8 cellular contexts compared by ENCODE assay signal in the genomic region with DNA sequence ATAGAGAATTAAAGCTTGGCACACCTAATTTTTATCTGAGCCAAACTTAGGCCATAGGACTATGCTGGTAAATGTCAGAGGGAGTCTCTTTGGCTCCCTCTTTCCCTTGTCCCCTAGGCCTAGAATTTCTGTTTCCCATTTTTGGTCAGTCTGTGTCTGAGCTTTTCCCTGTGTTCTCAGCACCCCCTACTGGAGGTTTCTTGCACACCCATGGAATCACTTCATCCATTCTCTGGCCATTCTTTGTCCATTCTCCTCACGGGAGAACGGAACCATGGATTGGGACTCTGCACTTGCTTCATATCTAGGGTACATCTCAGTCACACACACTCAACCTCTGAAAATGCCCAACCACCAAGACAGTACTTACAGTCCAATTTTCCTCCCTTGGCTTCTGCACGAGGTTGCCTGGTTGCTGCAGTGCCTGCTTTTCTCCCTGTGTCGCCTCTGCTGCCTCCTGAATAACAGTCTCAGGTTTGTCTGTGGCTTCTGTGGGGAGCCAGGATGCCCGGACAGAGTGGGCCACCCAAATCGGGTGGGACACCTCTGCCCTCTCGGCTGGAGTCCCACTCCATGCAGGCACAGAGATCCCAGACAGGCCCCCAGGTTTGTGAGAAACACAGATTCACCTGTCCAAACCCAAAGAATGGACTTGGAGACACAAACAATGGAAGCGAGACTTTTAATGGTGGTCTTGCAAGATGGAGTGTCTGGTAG. TPM values are rescaled to one million over a fixed set of nuclear protein-coding genes. Genes with fewer than 3 reads are reported as not detected.
A peak's percentile ranks its signal among the peaks of the same experiment; 100 is the strongest.
DNase-seq lines count a peak whose midpoint lies in the region; ATAC-seq and TF ChIP-seq lines count a peak whose summit lies in the region.

No MANE protein-coding gene starts in this region.

- no peaks in the 10 kb centered on the region for H3F3A ChIP-seq in GM23248 (ENCODE audit: insufficient read depth)

- TF ChIP-seq CTCF in esophagus muscularis mucosa (IDR thresholded peaks at IDR 0.05) = peak; percentile 68 to 81 (median 75)

- TF ChIP-seq POLR2A in esophagus muscularis mucosa (IDR thresholded peaks at IDR 0.05; ENCODE audit: low read depth) = no peak

- no peak overlapping the region for H3K4me3 Mint-ChIP-seq in CD4-positive, alpha-beta memory T cell
- H3K4me3 Mint-ChIP-seq in natural killer cell treated with Interleukin-12 subunit alpha and Interleukin-12 subunit beta and Interleukin-15 and Interleukin-18, amount 100 ng/mL, for 72 hours = no peak overlapping the region

- no peaks in the 10 kb centered on the region for H3K9me3 ChIP-seq in CD4-positive, alpha-beta memory T cell (ENCODE audit: control insufficient read depth in 1 of 2, low read length in 2 of 2)
- H3K9me3 ChIP-seq in GM23248 (ENCODE audit: low read depth) = no peaks in the 10 kb centered on the region
- H3K9me3 ChIP-seq in esophagus muscularis mucosa = peaks cover 0 to 3% (median 0%) of the 10 kb centered on the region in 4 donors

- no peak for TF ChIP-seq EP300 in esophagus muscularis mucosa (IDR thresholded peaks at IDR 0.05)

- no peak overlapping the region for H3K9ac ChIP-seq in GM23248

- H3K36me3 Mint-ChIP-seq in CD4-positive, alpha-beta memory T cell = peaks cover 76 to 83% of the 10 kb centered on the region in 2 donors
- peaks cover 22% of the 10 kb centered on the region for H3K36me3 Mint-ChIP-seq in natural killer cell treated with Interleukin-12 subunit alpha and Interleukin-12 subunit beta and Interleukin-15 and Interleukin-18, amount 100 ng/mL, for 72 hours

- H3K27me3 Mint-ChIP-seq in CD4-positive, alpha-beta memory T cell = no peaks in the 10 kb centered on the region
- H3K27me3 Mint-ChIP-seq in natural killer cell treated with Interleukin-12 subunit alpha and Interleukin-12 subunit beta and Interleukin-15 and Interleukin-18, amount 100 ng/mL, for 72 hours = no peaks in the 10 kb centered on the region

- ATAC-seq in natural killer cell treated with Interleukin-12 subunit alpha and Interleukin-12 subunit beta and Interleukin-15 and Interleukin-18, amount 100 ng/mL, for 72 hours = peak; percentile 50 to 53
- ATAC-seq in GM19035 (IDR thresholded peaks at IDR 0.05; ENCODE audit: unreplicated experiment) (no peak), GM18868 (IDR thresholded peaks at IDR 0.05; ENCODE audit: unreplicated experiment) (no peak), HG02571 (IDR thresholded peaks at IDR 0.05; ENCODE audit: unreplicated experiment) (no peak)

- in situ Hi-C loops in GM23248 (cut with MboI) = loop anchor here (5.0 kb wide), 1 partner anchor 240 kb away; no protein-coding TSS in a partner anchor
- in situ Hi-C loops in SK-MEL-5 (cut with HindIII; ENCODE audit: low pct_unique_long_range_greater_than_20kb, low sequenced_read_pairs) = loop anchor here (25.0 kb wide), 1 partner anchor 245 kb away; no protein-coding TSS in a partner anchor

- H3K36me3 ChIP-seq in CD4-positive, alpha-beta memory T cell (ENCODE audit: insufficient read depth, low read length) = peaks cover 13% of the 10 kb centered on the region
- no peaks in the 10 kb centered on the region for H3K36me3 ChIP-seq in GM23248 (ENCODE audit: low read depth)
- peaks cover 0 to 16% (median 8%) of the 10 kb centered on the region in 4 donors for H3K36me3 ChIP-seq in esophagus muscularis mucosa

- 68 to 74% methylated on average over 8 of the region's 8 CpGs for WGBS in GM23248 (ENCODE audit: low coverage in 1 of 2, low lambda C conversion rate in 2 of 2, missing lambda C conversion rate in 2 of 2), 2 experiments
- WGBS in esophagus muscularis mucosa = 90% methylated on average over 4 of the region's 8 CpGs

- intact Hi-C loops in CD4-positive, alpha-beta memory T cell (cut with micrococcal nuclease) = loop anchor here (1.0 kb wide), 1 partner anchor 251 kb away; no protein-coding TSS in a partner anchor
- intact Hi-C loops in esophagus muscularis mucosa (cut with DNase I) = loop anchor here (5.0 to 10.0 kb wide), 2 partner anchors 250 to 733 kb away; no protein-coding TSS in a partner anchor

- H3K4me1 ChIP-seq in CD4-positive, alpha-beta memory T cell (ENCODE audit: insufficient read depth, low read length) = no peaks in the 10 kb centered on the region
- H3K4me1 ChIP-seq in GM23248 (ENCODE audit: insufficient read depth) = no peaks in the 10 kb centered on the region
- H3K4me1 ChIP-seq in esophagus muscularis mucosa = no peaks in the 10 kb centered on the region

- peaks cover 0 to 6% (median 2%) of the 10 kb centered on the region in 4 donors for H3K4me1 Mint-ChIP-seq in CD4-positive, alpha-beta memory T cell
- peaks cover 8 to 13% of the 10 kb centered on the region in 2 donors for H3K4me1 Mint-ChIP-seq in natural killer cell treated with Interleukin-12 subunit alpha and Interleukin-12 subunit beta and Interleukin-15 and Interleukin-18, amount 100 ng/mL, for 72 hours (ENCODE audit: low read depth in 2 of 2)

- H3K9me2 ChIP-seq in GM23248 (ENCODE audit: insufficient read depth) = no peaks in the 10 kb centered on the region

- no peaks in the 10 kb centered on the region for H4K20me1 ChIP-seq in GM23248 (ENCODE audit: insufficient read depth)

- H3K4me3 ChIP-seq in CD4-positive, alpha-beta memory T cell (ENCODE audit: low read length in 2 of 2) = no peak overlapping the region
- H3K4me3 ChIP-seq in GM23248 = no peak overlapping the region
- H3K4me3 ChIP-seq in esophagus muscularis mucosa = no peak overlapping the region

- no peaks in the 10 kb centered on the region for H3K27me3 ChIP-seq in CD4-positive, alpha-beta memory T cell (ENCODE audit: insufficient read depth, low read length)
- no peaks in the 10 kb centered on the region for H3K27me3 ChIP-seq in GM23248 (replicated peaks; ENCODE audit: insufficient read depth)
- no peaks in the 10 kb centered on the region for H3K27me3 ChIP-seq in esophagus muscularis mucosa

- H3K27ac Mint-ChIP-seq in CD4-positive, alpha-beta memory T cell = peak overlapping the region in 2 of 7 donors; percentile 13 to 19
- peak overlapping the region in 1 of 2 donors; percentile 42 for H3K27ac Mint-ChIP-seq in natural killer cell treated with Interleukin-12 subunit alpha and Interleukin-12 subunit beta and Interleukin-15 and Interleukin-18, amount 100 ng/mL, for 72 hours

- CTCF ChIA-PET in CD4-positive, alpha-beta memory T cell (lab: Charles Lee; ENCODE audit: partially characterized antibody) = interaction anchor here (0.8 to 2.5 kb wide), 3 partner anchors 244 to 256 kb away, joined by 3 to 19 read pairs (median 3); no protein-coding TSS in a partner anchor

- H3K9me3 Mint-ChIP-seq in CD4-positive, alpha-beta memory T cell = peaks cover 2 to 36% (median 25%) of the 10 kb centered on the region in 8 donors
- no peaks in the 10 kb centered on the region for H3K9me3 Mint-ChIP-seq in natural killer cell treated with Interleukin-12 subunit alpha and Interleukin-12 subunit beta and Interleukin-15 and Interleukin-18, amount 100 ng/mL, for 72 hours

- no peak overlapping the region for H3K27ac ChIP-seq in CD4-positive, alpha-beta memory T cell (ENCODE audit: low read depth, low read length)
- H3K27ac ChIP-seq in GM23248 = no peak overlapping the region
- no peak overlapping the region for H3K27ac ChIP-seq in esophagus muscularis mucosa (replicated peaks in 1 of 4)

- H2AFZ ChIP-seq in GM23248 = no peak overlapping the region

- no peaks in the 10 kb centered on the region for H3K79me2 ChIP-seq in GM23248 (ENCODE audit: insufficient read depth)

- POLR2A ChIA-PET in CD4-positive, alpha-beta memory T cell (lab: Charles Lee; ENCODE audit: partially characterized antibody) = no interaction called here

- no peak overlapping the region for H3K4me2 ChIP-seq in GM23248 (ENCODE audit: unreplicated experiment)

- DNase-seq in CD4-positive, alpha-beta memory T cell = peak in 3 of 5 donors; percentile 12 to 19 (median 17)
- DNase-seq in GM23248 = peak; percentile 54
- DNase-seq in SK-MEL-5 (ENCODE audit: low read depth, low spot score) = peak; percentile 84
- DNase-seq in esophagus muscularis mucosa (ENCODE audit: extremely low spot score) = no peak
- peak; percentile 65 for DNase-seq in natural killer cell treated with Interleukin-12 subunit alpha and Interleukin-12 subunit beta and Interleukin-15 and Interleukin-18, amount 100 ng/mL, for 72 hours (ENCODE audit: low spot score)

RNA-seq across cellular contexts. Expression of a gene that starts 35.1 kb away (rescaled TPM):
- total RNA-seq in CD4-positive, alpha-beta memory T cell = under 1 TPM in 1 of 2 experiments, not detected in 1; 0.06 TPM
- polyA plus RNA-seq in CD4-positive, alpha-beta memory T cell = not detected
- 0.51 and 3.1 TPM in 2 replicates for total RNA-seq in GM23248 (2014; rRNA removed; shearing (Covaris generic))
- polyA plus RNA-seq in GM23248 (2016; fragmentation: Nextera tagmentation; extraction: Ambion mirVana) = 0.91 and 1.3 TPM in 2 replicates
- total RNA-seq in SK-MEL-5 (2014; rRNA removed; shearing (Covaris generic)) = 0.40 and 1.7 TPM in 2 replicates
- polyA plus RNA-seq in SK-MEL-5 (2015; cell fraction: cytosol; rRNA removed) = 0.37 and 0.95 TPM in 2 replicates
- polyA plus RNA-seq in SK-MEL-5 (2015; cell fraction: nucleus; rRNA removed) = 0.37 and 3.2 TPM in 2 replicates
- 10 to 100 TPM in 3 of 4 donors, 1 to 10 TPM in 1; 8.7 to 16.6 (median 13.1) TPM for total RNA-seq in esophagus muscularis mucosa
- total RNA-seq in natural killer cell treated with Interleukin-12 subunit alpha and Interleukin-12 subunit beta and Interleukin-15 and Interleukin-18, amount 100 ng/mL, for 72 hours = under 1 TPM; 0.05 to 0.45 TPM

Comparison
In these comparisons a context has a peak if more than half of its experiments do, and no peak if none do; other contexts are left out.
1. ATAC-seq: peak in natural killer cell treated with Interleukin-12 subunit alpha and Interleukin-12 subunit beta and Interleukin-15 and Interleukin-18, amount 100 ng/mL, for 72 hours (2 of 2); none in GM19035 (single experiment), GM18868 (single experiment) and HG02571 (single experiment).